In the genomic region with DNA sequence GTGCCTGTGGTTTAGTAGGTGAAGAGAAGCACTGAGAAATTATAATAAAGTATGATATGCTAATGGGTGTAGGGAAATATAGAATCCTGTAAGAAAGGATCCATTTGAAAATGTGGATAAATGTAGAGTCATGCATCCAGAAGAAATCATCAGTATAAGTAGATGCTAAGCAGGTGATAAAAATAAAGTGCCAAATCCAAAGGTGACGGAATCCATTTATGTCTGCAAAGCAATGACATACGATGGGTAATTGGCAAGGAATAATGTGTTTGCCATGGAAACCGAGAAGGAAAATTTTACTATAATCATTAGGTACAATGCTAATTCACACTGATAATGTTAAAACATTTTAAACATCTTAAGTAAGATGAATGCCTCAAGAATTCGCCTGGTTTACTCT, we compare ENCODE assay signal across 25 cellular contexts.
"Had no signal": no experiment of that assay in that cellular context is flagged by ENCODE, and none has a peak within 500 bp of the region (broad histone marks: within the 10 kb centered on the region; RNA-seq: fewer than 3 reads in every experiment).

No MANE protein-coding gene starts in this region.

- H3K4me3 ChIP-seq: colonic mucosa, coronary artery, dorsolateral prefrontal cortex, esophagus muscularis mucosa, esophagus squamous epithelium, gastrocnemius medialis, gastroesophageal sphincter, heart left ventricle, heart right ventricle had no signal

- H3K27ac Mint-ChIP-seq: dendritic cell treated with granulocyte-macrophage colony-stimulating factor and Interleukin-4, amounts not matched to agents 40 ng/mL and 50 ng/mL, for 4 days; effector memory CD8-positive, alpha-beta T cell; endodermal cell had no signal

- H3K4me1 Mint-ChIP-seq: endodermal cell had no signal

- ATAC-seq: effector memory CD8-positive, alpha-beta T cell; esophagus mucosa; foreskin keratinocyte; gastrocnemius medialis; gastroesophageal sphincter; heart left ventricle; heart right ventricle had no signal

- H3K9me3 Mint-ChIP-seq: effector memory CD8-positive, alpha-beta T cell; endodermal cell had no signal

- H3K27me3 ChIP-seq: colonic mucosa, esophagus muscularis mucosa, esophagus squamous epithelium, foreskin keratinocyte, gastrocnemius medialis, gastroesophageal sphincter, heart left ventricle, heart right ventricle had no signal

- H3K27ac ChIP-seq: colonic mucosa, coronary artery, dorsolateral prefrontal cortex, epithelial cell of prostate, esophagus muscularis mucosa, esophagus squamous epithelium, foreskin keratinocyte, gastrocnemius medialis, gastroesophageal sphincter, heart left ventricle, heart right ventricle had no signal

- H3K27me3 Mint-ChIP-seq: dendritic cell treated with granulocyte-macrophage colony-stimulating factor and Interleukin-4, amounts not matched to agents 40 ng/mL and 50 ng/mL, for 4 days; effector memory CD8-positive, alpha-beta T cell had no signal

- H3K36me3 ChIP-seq: colonic mucosa, esophagus muscularis mucosa, esophagus squamous epithelium, gastrocnemius medialis, gastroesophageal sphincter, heart left ventricle, heart right ventricle had no signal

- H3K9me3 ChIP-seq: colonic mucosa, esophagus muscularis mucosa, esophagus squamous epithelium, gastrocnemius medialis, gastroesophageal sphincter, heart left ventricle had no signal

- DNase-seq: colonic mucosa; cortex of kidney; dermis blood vessel endothelial cell; dorsolateral prefrontal cortex; effector CD4-positive, alpha-beta T cell; effector CD8-positive, alpha-beta T cell; effector memory CD4-positive, alpha-beta T cell; effector memory CD8-positive, alpha-beta T cell; endodermal cell; erythroblast; esophagus squamous epithelium; foreskin fibroblast; foreskin keratinocyte; foreskin melanocyte; gastrocnemius medialis; glutamatergic neuron; head of caudate nucleus; heart left ventricle; heart right ventricle had no signal

- H3K4me3 Mint-ChIP-seq: dendritic cell treated with granulocyte-macrophage colony-stimulating factor and Interleukin-4, amounts not matched to agents 40 ng/mL and 50 ng/mL, for 4 days; effector memory CD8-positive, alpha-beta T cell; endodermal cell had no signal
